Comparison of ENCODE assay signal across 7 cellular contexts in genomic region chr3:192916455-192917257, GRCh38. TPM values are rescaled to one million over a fixed set of nuclear protein-coding genes. Genes with fewer than 3 reads are reported as not detected.
DNase-seq lines count a peak whose midpoint lies in the region; ATAC-seq, FAIRE-seq and TF ChIP-seq lines count a peak whose summit lies in the region.

No MANE protein-coding gene starts in this region.

- POLR2A ChIA-PET in OCI-LY7 (lab: Charles Lee), result interaction anchor here (0.6 kb wide), 1 partner anchor 26 kb away, joined by 3 read pairs; no protein-coding TSS in a partner anchor

- H2AFZ ChIP-seq in OCI-LY7 (ENCODE audit: low read length), result no peak overlapping the region

- no peaks in the 10 kb centered on the region for H4K20me1 ChIP-seq in OCI-LY7 (ENCODE audit: insufficient read depth, low read length)

- peaks cover 60 to 69% of the 10 kb centered on the region in 2 donors for H3K27me3 Mint-ChIP-seq in natural killer cell (ENCODE audit: low read depth in 2 of 2)

- no peaks in the 10 kb centered on the region for H3K36me3 Mint-ChIP-seq in natural killer cell

- peak overlapping the region in 1 of 2 donors; percentile 75 for H3K27ac Mint-ChIP-seq in natural killer cell

- no peaks in the 10 kb centered on the region for H3K79me2 ChIP-seq in OCI-LY7 (ENCODE audit: insufficient read depth, low read depth, low read length)

- H3K4me3 ChIP-seq in OCI-LY7 (ENCODE audit: low read depth, low read length, poor library complexity, severe bottlenecking), result no peak overlapping the region

- CTCF ChIA-PET in OCI-LY7 (lab: Charles Lee; ENCODE audit: unreplicated experiment), result no interaction called here

- H3K27ac ChIP-seq in OCI-LY7 (ENCODE audit: low read depth, low read length, poor library complexity, severe bottlenecking), result no peak overlapping the region

- peak; percentile 33; the same call in 1 of the 2 replicates for TF ChIP-seq POLR2A in GM12892 (IDR thresholded peaks at IDR 0.05; ENCODE audit: low read depth, low read length)

- no peaks in the 10 kb centered on the region for H3K4me1 ChIP-seq in OCI-LY7 (ENCODE audit: insufficient read depth, low read length, poor library complexity, severe bottlenecking)

- intact Hi-C loops in natural killer cell (cut with micrococcal nuclease), result no loop called here
- intact Hi-C loops in OCI-LY7 (cut with micrococcal nuclease; ENCODE audit: unreplicated experiment), result no loop called here

- peak; percentile 50 for FAIRE-seq in GM12892 (lab: Jason Lieb, UNC)
- no peak for FAIRE-seq in frontal cortex (lab: Jason Lieb, UNC)

- no peaks in the 10 kb centered on the region for H3K9me3 ChIP-seq in OCI-LY7 (ENCODE audit: low read length)

- no peaks in the 10 kb centered on the region for H3K36me3 ChIP-seq in OCI-LY7 (ENCODE audit: insufficient read depth, low read length)

- BruUV-seq in OCI-LY7 (replicated peaks; lab: Mats Ljungman, UMichigan), result no TSS peak

- H3K9me3 Mint-ChIP-seq in natural killer cell, result peaks cover 0 to 2% of the 10 kb centered on the region in 2 donors

- peak; percentile 38 for DNase-seq in GM12892 (ENCODE audit: insufficient read length)
- DNase-seq in NCI-H524 treated with DMSO at 0.1 percent for 48 hours (lab: John Stamatoyannopoulos, UW), result peak; percentile 63
- DNase-seq in activated naive CD4-positive, alpha-beta T cell treated with anti-CD3 and anti-CD28 coated beads, Interleukin-2, amount 50 U/mL, for 16 hours, result peak; percentile 41
- DNase-seq in frontal cortex (ENCODE audit: low spot score in 2 of 2), result peak; percentile 41 to 62
- no peak for DNase-seq in natural killer cell
- DNase-seq in OCI-LY7 (ENCODE audit: low spot score), result no peak

- H3K9me2 ChIP-seq in OCI-LY7 (ENCODE audit: insufficient read depth, low read length), result no peaks in the 10 kb centered on the region

- H3K4me2 ChIP-seq in OCI-LY7 (ENCODE audit: low read length), result no peak overlapping the region

- ATAC-seq in HG02852 (IDR thresholded peaks at IDR 0.05; ENCODE audit: unreplicated experiment) (peak; percentile 37), natural killer cell (peak in 1 of 3 donors; percentile 12)

- peaks cover 12 to 13% of the 10 kb centered on the region in 2 donors for H3K4me1 Mint-ChIP-seq in natural killer cell

- TF ChIP-seq CTCF in natural killer cell (IDR thresholded peaks at IDR 0.05) (no peak), OCI-LY7 (conservative IDR thresholded peaks at IDR 0.05; ENCODE audit: low read length) (no peak)

- H3K4me3 Mint-ChIP-seq in natural killer cell, result peak overlapping the region; percentile 72

RNA-seq across cellular contexts. Expression of gene MB21D2, which starts 1.0 kb away (rescaled TPM):
- polyA plus RNA-seq in GM12892 (2012; ENCODE audit: missing spikeins), result 19.5 TPM
- 106 TPM for total RNA-seq in frontal cortex
- total RNA-seq in natural killer cell, result under 1 TPM; 0.19 to 0.45 (median 0.27) TPM
- 0.06 TPM in 1 of 2 replicates, not detected in the other for total RNA-seq in OCI-LY7 (2014; rRNA removed; shearing (Covaris generic))
- total RNA-seq in OCI-LY7 (2022), result not detected in 2 replicates

Comparison
In these comparisons a context has a peak if more than half of its experiments do, and no peak if none do; other contexts are left out.
1. DNase-seq: peak in GM12892 (single experiment), NCI-H524 treated with DMSO at 0.1 percent for 48 hours (single experiment), activated naive CD4-positive, alpha-beta T cell treated with anti-CD3 and anti-CD28 coated beads, Interleukin-2, amount 50 U/mL, for 16 hours (single experiment) and frontal cortex (2 of 2); none in natural killer cell (single experiment) and OCI-LY7 (single experiment).
2. RNA of gene MB21D2, which starts 1.0 kb away (total RNA-seq): 106 TPM in frontal cortex (single experiment); 0.19 to 0.45 TPM in natural killer cell and 0.06 TPM in OCI-LY7; every median in the first group is over 10 times any median in the second.